Comparison of ENCODE assay signal across 13 cellular contexts in genomic region chr19:45616709-45617027, GRCh38. TPM values are rescaled to one million over a fixed set of nuclear protein-coding genes. Genes with fewer than 3 reads are reported as not detected.
A peak's percentile ranks its signal among the peaks of the same experiment; 100 is the strongest.
DNase-seq lines count a peak whose midpoint lies in the region; ATAC-seq and TF ChIP-seq lines count a peak whose summit lies in the region.
"Had no signal": no experiment of that assay in that cellular context is flagged by ENCODE, and none has a peak within 500 bp of the region (broad histone marks: within the 10 kb centered on the region; RNA-seq: fewer than 3 reads in every experiment).

No MANE protein-coding gene starts in this region.

- DNase-seq in cardiac muscle cell (ENCODE audit: low read depth in 1 of 2, low spot score in 1 of 2): no peak
- no peak for DNase-seq in Right ventricle myocardium inferior (ENCODE audit: missing footprints)
- DNase-seq in brain microvascular endothelial cell: no peak
- DNase-seq in superior temporal gyrus (ENCODE audit: extremely low spot score): no peak
- DNase-seq in NCI-H1436 treated with DMSO at 0.1 percent for 48 hours (lab: John Stamatoyannopoulos, UW): no peak
- no peak for DNase-seq in dorsolateral prefrontal cortex
- no peak for DNase-seq in kidney glomerular epithelial cell (lab: John Stamatoyannopoulos, UW)
- DNase-seq: GF-D8 had no signal

- ATAC-seq in Right ventricle myocardium inferior: no peak

- H3K27ac ChIP-seq in cardiac muscle cell: peak overlapping the region; percentile 59
- no peak overlapping the region for H3K27ac ChIP-seq in brain microvascular endothelial cell
- no peak overlapping the region for H3K27ac ChIP-seq in iPS-20b (ENCODE audit: low read length)
- peak overlapping the region in 3 of 59 donors; percentile 2 to 30 (median 3) for H3K27ac ChIP-seq in dorsolateral prefrontal cortex
- H3K27ac ChIP-seq: upper lobe of right lung had no signal

- H3K9ac ChIP-seq in iPS-20b (ENCODE audit: low read depth, low read length): peak overlapping the region; percentile 83

- no peaks in the 10 kb centered on the region for H3K27me3 ChIP-seq in cardiac muscle cell
- no peaks in the 10 kb centered on the region for H3K27me3 ChIP-seq in brain microvascular endothelial cell (replicated peaks)
- H3K27me3 ChIP-seq in iPS-20b (ENCODE audit: insufficient read depth, low read length): no peaks in the 10 kb centered on the region
- no peaks in the 10 kb centered on the region for H3K27me3 ChIP-seq in dorsolateral prefrontal cortex
- H3K27me3 ChIP-seq: breast epithelium, upper lobe of right lung had no signal

- in situ Hi-C loops in brain microvascular endothelial cell (cut with HindIII; ENCODE audit: low pct_ligation_motif_present, low sequenced_read_pairs): no loop called here

- intact Hi-C loops in Right ventricle myocardium inferior (cut with DNase I) (no loop called here), dorsolateral prefrontal cortex (cut with DNase I) (no loop called here)

- peaks cover 3% of the 10 kb centered on the region for H3K4me1 ChIP-seq in cardiac muscle cell (ENCODE audit: low read depth)
- H3K4me1 ChIP-seq in iPS-20b (ENCODE audit: insufficient read depth, low read length): no peaks in the 10 kb centered on the region
- H3K4me1 ChIP-seq: breast epithelium had no signal

- H3K9me3 ChIP-seq in cardiac muscle cell (ENCODE audit: low read depth) (no peaks in the 10 kb centered on the region), iPS-20b (ENCODE audit: insufficient read depth, low read depth, low read length) (no peaks in the 10 kb centered on the region)
- H3K9me3 ChIP-seq: breast epithelium, upper lobe of right lung had no signal

- H3K4me3 ChIP-seq in cardiac muscle cell: peak overlapping the region; percentile 8
- H3K4me3 ChIP-seq in brain microvascular endothelial cell (ENCODE audit: low read depth, low read length): peak overlapping the region; percentile 15
- peak overlapping the region; percentile 76 for H3K4me3 ChIP-seq in iPS-20b (ENCODE audit: low read length)
- H3K4me3 ChIP-seq in dorsolateral prefrontal cortex: no peak overlapping the region
- H3K4me3 ChIP-seq: breast epithelium, upper lobe of right lung had no signal

- H3K36me3 ChIP-seq in cardiac muscle cell (peaks cover 5% of the 10 kb centered on the region), brain microvascular endothelial cell (replicated peaks) (peaks cover 30% of the 10 kb centered on the region), iPS-20b (ENCODE audit: insufficient read depth, low read depth, low read length) (peaks cover 25% of the 10 kb centered on the region)
- H3K36me3 ChIP-seq: breast epithelium had no signal

- TF ChIP-seq CTCF in cardiac muscle cell (IDR thresholded peaks at IDR 0.05; ENCODE audit: low read depth, low read length): no peak
- TF ChIP-seq CTCF in brain microvascular endothelial cell (IDR thresholded peaks at IDR 0.05; ENCODE audit: low read depth, low read length, missing control alignments): no peak
- no peak for TF ChIP-seq CTCF in dorsolateral prefrontal cortex (IDR thresholded peaks at IDR 0.05 in 54 of 56, conservative IDR thresholded peaks at IDR 0.05 in 2 of 56; ENCODE audit: low read depth in 1 of 56, partially characterized antibody in 56 of 56)

RNA-seq across cellular contexts. Expression of gene GPR4, which starts 14.7 kb away (rescaled TPM):
- 0.14 TPM in 1 of 2 replicates, not detected in the other for total RNA-seq in cardiac muscle cell
- polyA plus RNA-seq in cardiac muscle cell: 0.14 TPM in 1 of 2 replicates, not detected in the other
- total RNA-seq in Right ventricle myocardium inferior: 5.4 TPM
- total RNA-seq in dorsolateral prefrontal cortex: 10 to 100 TPM in 26 of 120 experiments, 1 to 10 TPM in 92, under 1 TPM in 2; 0.78 to 30.3 (median 6.6) TPM
- total RNA-seq: A172; activated CD4-positive, alpha-beta T cell treated with anti-CD3 and anti-CD28 coated beads for 36 hours had no signal

RNA-seq across cellular contexts. Expression of gene EML2, which starts 22.5 kb away (rescaled TPM):
- total RNA-seq in cardiac muscle cell (24.7 and 41.0 TPM in 2 replicates), Right ventricle myocardium inferior (39.1 TPM), dorsolateral prefrontal cortex (100 to 1,000 TPM in 112 of 120 experiments, 10 to 100 TPM in 8; 86.4 to 266 (median 132) TPM)
- polyA plus RNA-seq in cardiac muscle cell: 26.2 and 39.7 TPM in 2 replicates

RNA-seq across cellular contexts. Expression of gene OPA3, which starts 32.1 kb away (rescaled TPM):
- total RNA-seq in cardiac muscle cell (13.2 and 13.7 TPM in 2 replicates), Right ventricle myocardium inferior (24.5 TPM), dorsolateral prefrontal cortex (10 to 100 TPM in 98 of 120 experiments, 1 to 10 TPM in 22; 7.1 to 16.8 (median 11.5) TPM)
- polyA plus RNA-seq in cardiac muscle cell: 14.8 and 26.7 TPM in 2 replicates

RNA-seq across cellular contexts. Expression of gene GIPR, which starts 51.4 kb away (rescaled TPM):
- total RNA-seq in cardiac muscle cell: 10.8 and 23.6 TPM in 2 replicates
- polyA plus RNA-seq in cardiac muscle cell: 12.8 and 14.9 TPM in 2 replicates
- 5.0 TPM for total RNA-seq in Right ventricle myocardium inferior
- 10 to 100 TPM in 16 of 120 experiments, 1 to 10 TPM in 91, under 1 TPM in 12, not detected in 1; 0.29 to 22.2 (median 3.7) TPM for total RNA-seq in dorsolateral prefrontal cortex

Comparison
In these comparisons a context has a peak if more than half of its experiments do, and no peak if none do; other contexts are left out.
1. H3K4me3 ChIP-seq: peak in cardiac muscle cell (single experiment), brain microvascular endothelial cell (single experiment) and iPS-20b (single experiment); none in dorsolateral prefrontal cortex (0 of 59).